Comparison of ENCODE assay signal across 19 cellular contexts in the genomic region with DNA sequence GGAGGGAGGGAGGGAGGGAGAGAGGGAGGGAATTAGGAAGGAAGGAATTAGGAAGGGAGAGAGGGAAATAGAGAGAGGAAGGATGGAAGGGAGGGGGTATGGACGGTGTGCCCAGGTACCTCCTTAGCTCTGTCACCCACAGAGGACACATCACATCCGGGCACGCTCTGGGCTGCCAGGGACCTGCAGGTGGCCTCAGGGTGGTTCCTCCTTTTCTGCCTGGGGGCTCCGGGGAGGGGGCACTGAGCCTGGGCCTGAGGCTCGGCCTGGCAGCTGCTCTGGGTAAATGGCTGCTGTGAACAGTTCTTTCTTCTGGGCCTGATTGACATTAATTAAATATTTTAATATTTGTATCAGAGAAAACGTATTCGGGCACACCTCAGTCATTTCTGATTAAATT.
DNase-seq lines count a peak whose midpoint lies in the region; ATAC-seq, FAIRE-seq and TF ChIP-seq lines count a peak whose summit lies in the region.
"Had no signal": no experiment of that assay in that cellular context is flagged by ENCODE, and none has a peak within 500 bp of the region (broad histone marks: within the 10 kb centered on the region; RNA-seq: fewer than 3 reads in every experiment).

No MANE protein-coding gene starts in this region.

- no peak for ATAC-seq in HepG2
- ATAC-seq in right lobe of liver: no peak
- ATAC-seq in sciatic nerve: no peak
- ATAC-seq in stimulated activated memory B cell treated with anti-CD40 and anti-IgM and Interleukin-4, amounts not matched to agents 10 μg/mL and 1 μg/mL and 100 μg/mL, for 72 hours: no peak
- ATAC-seq: GM12878 had no signal

- no peak for TF ChIP-seq RAD21 in HepG2 (CRISPR knock-in tag; IDR thresholded peaks at IDR 0.05)

- H3K4me1 ChIP-seq in HepG2 (ENCODE audit: insufficient read depth, low read length): no peaks in the 10 kb centered on the region
- H3K4me1 ChIP-seq in right lobe of liver: no peaks in the 10 kb centered on the region

- TF ChIP-seq POLR2A in HepG2 (IDR thresholded peaks at IDR 0.05; ENCODE audit: insufficient read depth in 1 of 2, low read depth in 2 of 2, low read length in 2 of 2) (no peak), right lobe of liver (IDR thresholded peaks at IDR 0.05) (no peak)

- no peak overlapping the region for H3K27ac ChIP-seq in HepG2 (ENCODE audit: extremely low read length, insufficient read depth, low read length)
- H3K27ac ChIP-seq in right lobe of liver: no peak overlapping the region
- H3K27ac ChIP-seq: GM23248, HL-60 had no signal

- in situ Hi-C loops in HepG2 (cut with HindIII; ENCODE audit: extremely low pct_ligation_motif_present, low pct_unique_long_range_greater_than_20kb): no loop called here

- no peaks in the 10 kb centered on the region for H3K79me2 ChIP-seq in HepG2 (ENCODE audit: insufficient read depth, low read length)

- H3K4me3 Mint-ChIP-seq in chondrocyte (ENCODE audit: unreplicated experiment): no peak overlapping the region
- H3K4me3 Mint-ChIP-seq in stimulated activated memory B cell treated with anti-CD40 and anti-IgM and Interleukin-4, amounts not matched to agents 10 μg/mL and 1 μg/mL and 100 μg/mL, for 72 hours: no peak overlapping the region

- POLR2A ChIA-PET in HepG2 (lab: Yijun Ruan, JAX): no interaction called here

- TF ChIP-seq EP300 in HepG2 (IDR thresholded peaks at IDR 0.05; ENCODE audit: low read depth in 2 of 2, low read length in 2 of 2): no peak
- no peak for TF ChIP-seq EP300 in HepG2 (CRISPR knock-in tag; IDR thresholded peaks at IDR 0.05; ENCODE audit: borderline replicate concordance)

- H3K27me3 ChIP-seq in HepG2 (ENCODE audit: control insufficient read depth in 1 of 2, insufficient read depth in 2 of 2, low read length in 2 of 2): peaks cover 5 to 52% of the 10 kb centered on the region in 2 experiments; a peak in 4 of 5 replicates
- H3K27me3 ChIP-seq in right lobe of liver: no peaks in the 10 kb centered on the region

- no peaks in the 10 kb centered on the region for H3K9me3 ChIP-seq in HepG2 (ENCODE audit: low read length)
- no peaks in the 10 kb centered on the region for H3K9me3 ChIP-seq in right lobe of liver

- BruUV-seq in HepG2 (replicated peaks; lab: Mats Ljungman, UMichigan): no TSS peak

- WGBS in HepG2 (ENCODE audit: low lambda C conversion rate): 6% methylated on average over 7 of the region's 7 CpGs
- WGBS in right lobe of liver (ENCODE audit: insufficient coverage, low coverage, low lambda C conversion rate, missing lambda C conversion rate): 55% methylated on average over 6 of the region's 7 CpGs

- H3K4me1 Mint-ChIP-seq in chondrocyte (ENCODE audit: low read depth): no peaks in the 10 kb centered on the region
- H3K4me1 Mint-ChIP-seq in stimulated activated memory B cell treated with anti-CD40 and anti-IgM and Interleukin-4, amounts not matched to agents 10 μg/mL and 1 μg/mL and 100 μg/mL, for 72 hours: no peaks in the 10 kb centered on the region

- no peak overlapping the region for H2AFZ ChIP-seq in HepG2 (ENCODE audit: low read length)
- H2AFZ ChIP-seq: GM23248 had no signal

- no peak for FAIRE-seq in HepG2 (lab: Jason Lieb, UNC)
- FAIRE-seq: GM12878 had no signal

- H3K4me2 ChIP-seq in HepG2 (ENCODE audit: low read depth, low read length): no peak overlapping the region

- H3K36me3 ChIP-seq in HepG2 (replicated peaks in 1 of 2; ENCODE audit: control insufficient read depth in 1 of 2, insufficient read depth in 2 of 2, low read length in 2 of 2): no peaks in the 10 kb centered on the region
- H3K36me3 ChIP-seq in right lobe of liver: no peaks in the 10 kb centered on the region

- no peak overlapping the region for H3K4me3 ChIP-seq in HepG2 (replicated peaks in 1 of 3; ENCODE audit: insufficient read depth in 1 of 3, low read depth in 2 of 3, low read length in 3 of 3)
- H3K4me3 ChIP-seq in right lobe of liver: no peak overlapping the region
- H3K4me3 ChIP-seq: GM12878, GM23248 had no signal

- no peak for DNase-seq in HepG2 (ENCODE audit: low spot score)
- DNase-seq in right lobe of liver: no peak
- peak; percentile 14 for DNase-seq in NCI-H146 treated with DMSO at 0.1 percent for 48 hours (lab: John Stamatoyannopoulos, UW; ENCODE audit: unreplicated experiment)
- peak; percentile 68 for DNase-seq in chondrocyte (ENCODE audit: low spot score)
- DNase-seq in activated CD4-positive, CD25-positive, alpha-beta regulatory T cell (lab: John Stamatoyannopoulos, UW): no peak
- DNase-seq in sciatic nerve (ENCODE audit: low spot score): no peak
- DNase-seq: ACHN, AML-193, DMS53, EL, GM23248, HCEC 1CT, IMR-90, NCI-H1048, NCI-H1694, NCI-H446 treated with DMSO at 0.1 percent for 48 hours had no signal

- H3K9ac ChIP-seq in HepG2 (ENCODE audit: insufficient read depth, low read depth, low read length): no peak overlapping the region
- H3K9ac ChIP-seq: GM23248 had no signal

- no peaks in the 10 kb centered on the region for H3K36me3 Mint-ChIP-seq in chondrocyte (ENCODE audit: low read depth)
- no peaks in the 10 kb centered on the region for H3K36me3 Mint-ChIP-seq in stimulated activated memory B cell treated with anti-CD40 and anti-IgM and Interleukin-4, amounts not matched to agents 10 μg/mL and 1 μg/mL and 100 μg/mL, for 72 hours

- peaks cover 3% of the 10 kb centered on the region for H3K27me3 Mint-ChIP-seq in chondrocyte (ENCODE audit: low read depth)
- H3K27me3 Mint-ChIP-seq in stimulated activated memory B cell treated with anti-CD40 and anti-IgM and Interleukin-4, amounts not matched to agents 10 μg/mL and 1 μg/mL and 100 μg/mL, for 72 hours: no peaks in the 10 kb centered on the region

- H3K27ac Mint-ChIP-seq in chondrocyte (ENCODE audit: unreplicated experiment): no peak overlapping the region
- no peak overlapping the region for H3K27ac Mint-ChIP-seq in stimulated activated memory B cell treated with anti-CD40 and anti-IgM and Interleukin-4, amounts not matched to agents 10 μg/mL and 1 μg/mL and 100 μg/mL, for 72 hours

- H4K20me1 ChIP-seq in HepG2 (ENCODE audit: insufficient read depth, low read length): no peaks in the 10 kb centered on the region

- CTCF ChIA-PET in HepG2 (lab: Yijun Ruan, JAX; ENCODE audit: low intra/inter-chr PET ratio, low total read pairs): no interaction called here

- TF ChIP-seq CTCF in HepG2 (CRISPR knock-in tag; IDR thresholded peaks at IDR 0.05): no peak
- TF ChIP-seq CTCF in right lobe of liver (IDR thresholded peaks at IDR 0.05): no peak
- TF ChIP-seq CTCF in chondrocyte (IDR thresholded peaks at IDR 0.05): no peak

- H3K9me3 Mint-ChIP-seq in chondrocyte (ENCODE audit: low read depth): no peaks in the 10 kb centered on the region
- H3K9me3 Mint-ChIP-seq in stimulated activated memory B cell treated with anti-CD40 and anti-IgM and Interleukin-4, amounts not matched to agents 10 μg/mL and 1 μg/mL and 100 μg/mL, for 72 hours: peaks cover 8% of the 10 kb centered on the region

- intact Hi-C loops in HepG2 (cut with micrococcal nuclease; ENCODE audit: unreplicated experiment) (no loop called here), right lobe of liver (cut with DNase I) (no loop called here), sciatic nerve (cut with DNase I) (no loop called here)

TF ChIP-seq in HepG2, 621 proteins besides CTCF, POLR2A, EP300 and RAD21:
- TF ChIP-seq FOXA1 (IDR thresholded peaks at IDR 0.05) (no peak), FOXA1 (CRISPR knock-in tag; IDR thresholded peaks at IDR 0.05) (no peak), HNRNPK (IDR thresholded peaks at IDR 0.05; ENCODE audit: low read depth, low read length, poor library complexity, severe bottlenecking) (peak; percentile 79), ZNF775 (CRISPR knock-in tag; IDR thresholded peaks at IDR 0.05; ENCODE audit: borderline replicate concordance) (no peak), PCBP1 (IDR thresholded peaks at IDR 0.05; ENCODE audit: borderline replicate concordance, low read depth, low read length) (0 out of 2 replicates have a peak, but pooled peaks have one; percentile 43)
- TF ChIP-seq, protein P1, sequence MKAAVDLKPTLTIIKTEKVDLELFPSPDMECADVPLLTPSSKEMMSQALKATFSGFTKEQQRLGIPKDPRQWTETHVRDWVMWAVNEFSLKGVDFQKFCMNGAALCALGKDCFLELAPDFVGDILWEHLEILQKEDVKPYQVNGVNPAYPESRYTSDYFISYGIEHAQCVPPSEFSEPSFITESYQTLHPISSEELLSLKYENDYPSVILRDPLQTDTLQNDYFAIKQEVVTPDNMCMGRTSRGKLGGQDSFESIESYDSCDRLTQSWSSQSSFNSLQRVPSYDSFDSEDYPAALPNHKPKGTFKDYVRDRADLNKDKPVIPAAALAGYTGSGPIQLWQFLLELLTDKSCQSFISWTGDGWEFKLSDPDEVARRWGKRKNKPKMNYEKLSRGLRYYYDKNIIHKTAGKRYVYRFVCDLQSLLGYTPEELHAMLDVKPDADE (CRISPR knock-in tag; IDR thresholded peaks at IDR 0.05): no peak

Comparison
In these comparisons a context has a peak if more than half of its experiments do, and no peak if none do; other contexts are left out.
1. DNase-seq: peak in NCI-H146 treated with DMSO at 0.1 percent for 48 hours (single experiment) and chondrocyte (single experiment); none in HepG2 (single experiment), right lobe of liver (0 of 3), activated CD4-positive, CD25-positive, alpha-beta regulatory T cell (0 of 4) and sciatic nerve (single experiment).